In the genomic region with DNA sequence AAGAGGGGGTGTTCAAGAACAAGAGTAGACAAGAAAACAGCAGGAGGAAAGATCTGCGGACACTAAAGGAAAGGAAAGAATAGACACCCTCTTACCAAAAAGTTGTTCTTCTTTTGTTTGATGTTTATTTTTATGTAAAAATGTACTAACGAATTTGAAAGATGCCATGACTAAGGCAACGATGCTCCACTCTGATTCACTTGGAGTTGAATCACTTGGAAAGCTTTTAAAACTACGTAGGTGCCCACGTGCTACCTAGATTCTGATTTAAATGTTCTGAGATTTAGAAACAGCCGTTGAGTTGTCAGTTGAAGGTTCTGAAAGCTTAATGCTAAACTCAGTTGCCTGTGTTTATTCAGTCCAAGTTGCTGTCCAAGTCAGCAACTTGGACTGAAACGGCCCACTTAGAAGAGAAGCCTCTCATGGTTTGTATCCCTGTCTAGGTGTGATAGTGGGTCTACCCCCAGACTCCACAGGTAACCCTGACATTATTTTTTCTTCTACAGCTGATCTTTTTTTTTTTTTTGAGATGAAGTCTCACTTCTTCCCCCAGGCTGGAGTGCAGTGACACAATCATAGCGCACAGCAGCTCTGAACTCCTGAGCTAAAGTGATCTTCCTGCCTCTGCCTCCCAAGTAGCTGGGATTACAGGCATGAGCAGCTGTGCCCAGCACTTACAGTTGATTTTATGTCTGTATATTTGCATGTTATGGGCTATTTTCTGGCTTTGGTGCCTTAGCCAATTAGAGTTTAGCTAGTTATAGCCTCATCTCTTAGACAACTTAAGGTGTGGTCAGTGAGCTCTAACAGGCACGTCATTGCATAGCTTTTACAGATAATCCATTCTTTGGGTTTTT, we compare ENCODE assay signal across 1 cellular context.
TF ChIP-seq lines count a peak whose summit lies in the region.

No MANE protein-coding gene starts in this region.

TF ChIP-seq in K562, 482 proteins besides CTCF, POLR2A, EP300 and RAD21 (continues in another document):
- TF ChIP-seq, protein P1, sequence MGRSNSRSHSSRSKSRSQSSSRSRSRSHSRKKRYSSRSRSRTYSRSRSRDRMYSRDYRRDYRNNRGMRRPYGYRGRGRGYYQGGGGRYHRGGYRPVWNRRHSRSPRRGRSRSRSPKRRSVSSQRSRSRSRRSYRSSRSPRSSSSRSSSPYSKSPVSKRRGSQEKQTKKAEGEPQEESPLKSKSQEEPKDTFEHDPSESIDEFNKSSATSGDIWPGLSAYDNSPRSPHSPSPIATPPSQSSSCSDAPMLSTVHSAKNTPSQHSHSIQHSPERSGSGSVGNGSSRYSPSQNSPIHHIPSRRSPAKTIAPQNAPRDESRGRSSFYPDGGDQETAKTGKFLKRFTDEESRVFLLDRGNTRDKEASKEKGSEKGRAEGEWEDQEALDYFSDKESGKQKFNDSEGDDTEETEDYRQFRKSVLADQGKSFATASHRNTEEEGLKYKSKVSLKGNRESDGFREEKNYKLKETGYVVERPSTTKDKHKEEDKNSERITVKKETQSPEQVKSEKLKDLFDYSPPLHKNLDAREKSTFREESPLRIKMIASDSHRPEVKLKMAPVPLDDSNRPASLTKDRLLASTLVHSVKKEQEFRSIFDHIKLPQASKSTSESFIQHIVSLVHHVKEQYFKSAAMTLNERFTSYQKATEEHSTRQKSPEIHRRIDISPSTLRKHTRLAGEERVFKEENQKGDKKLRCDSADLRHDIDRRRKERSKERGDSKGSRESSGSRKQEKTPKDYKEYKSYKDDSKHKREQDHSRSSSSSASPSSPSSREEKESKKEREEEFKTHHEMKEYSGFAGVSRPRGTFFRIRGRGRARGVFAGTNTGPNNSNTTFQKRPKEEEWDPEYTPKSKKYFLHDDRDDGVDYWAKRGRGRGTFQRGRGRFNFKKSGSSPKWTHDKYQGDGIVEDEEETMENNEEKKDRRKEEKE (IDR thresholded peaks at IDR 0.05; ENCODE audit: borderline replicate concordance in 1 of 2, control insufficient read depth in 1 of 2, low read depth in 2 of 2, low read length in 1 of 2): no peak
- TF ChIP-seq PREB (CRISPR knock-in tag; IDR thresholded peaks at IDR 0.05) (no peak), ZNF232 (CRISPR knock-in tag; IDR thresholded peaks at IDR 0.05) (no peak), RBM14 (IDR thresholded peaks at IDR 0.05; ENCODE audit: borderline replicate concordance, insufficient read depth, low read depth, low read length) (no peak), SMAD2 (IDR thresholded peaks at IDR 0.05; ENCODE audit: low read depth, low read length) (no peak), GTF2F1 (IDR thresholded peaks at IDR 0.05; ENCODE audit: low read depth, low read length) (no peak), GATAD2B (IDR thresholded peaks at IDR 0.05; ENCODE audit: borderline replicate concordance) (no peak), ZNF586 (CRISPR knock-in tag; conservative IDR thresholded peaks at IDR 0.05) (no peak), ZNF561 (CRISPR knock-in tag; conservative IDR thresholded peaks at IDR 0.05) (no peak), KDM1A (IDR thresholded peaks at IDR 0.05) (peak; percentile 68 to 83), NKRF (IDR thresholded peaks at IDR 0.05; ENCODE audit: borderline replicate concordance) (0 out of 2 replicates have a peak, but pooled peaks have one; percentile 16), KLF13 (tag; IDR thresholded peaks at IDR 0.05; ENCODE audit: borderline replicate concordance, low read depth) (no peak), THRAP3 (IDR thresholded peaks at IDR 0.05; ENCODE audit: borderline replicate concordance) (no peak), CHD2 (IDR thresholded peaks at IDR 0.05; ENCODE audit: low read depth, low read length) (no peak), ZNF57 (CRISPR knock-in tag; IDR thresholded peaks at IDR 0.05) (no peak), CBX8 (IDR thresholded peaks at IDR 0.05; ENCODE audit: borderline replicate concordance, extremely low read depth, low read depth, low read length, poor library complexity, severe bottlenecking) (no peak), BRD9 (IDR thresholded peaks at IDR 0.05; ENCODE audit: low read depth, partially characterized antibody) (peak; percentile 32), PRMT5 (CRISPR knock-in tag; IDR thresholded peaks at IDR 0.05) (no peak), DDX20 (tag; IDR thresholded peaks at IDR 0.05; ENCODE audit: low read depth) (no peak), LEF1 (IDR thresholded peaks at IDR 0.05) (no peak), ZNF280A (IDR thresholded peaks at IDR 0.05; ENCODE audit: low read depth, partially characterized antibody) (no peak), NELFE (IDR thresholded peaks at IDR 0.05; ENCODE audit: insufficient read depth, insufficient read length) (no peak), KLF16 (IDR thresholded peaks at IDR 0.05) (no peak), ILF3 (IDR thresholded peaks at IDR 0.05; ENCODE audit: borderline replicate concordance) (no peak), CBFA2T3 (IDR thresholded peaks at IDR 0.05) (no peak; the same call in 1 of the 2 replicates), HDGF (IDR thresholded peaks at IDR 0.05) (0 out of 2 replicates have a peak, but pooled peaks have one; percentile 34), EHMT2 (IDR thresholded peaks at IDR 0.05) (0 out of 2 replicates have a peak, but pooled peaks have one; percentile 29), GATAD2A (IDR thresholded peaks at IDR 0.05) (no peak), NFIC (IDR thresholded peaks at IDR 0.05) (no peak), ZNF143 (CRISPR knock-in tag; IDR thresholded peaks at IDR 0.05) (no peak), BHLHE40 (IDR thresholded peaks at IDR 0.05; ENCODE audit: low read length) (no peak), SMARCA4 (IDR thresholded peaks at IDR 0.05) (no peak), ZNF445 (CRISPR knock-in tag; IDR thresholded peaks at IDR 0.05; ENCODE audit: low read depth) (no peak), SMARCE1 (IDR thresholded peaks at IDR 0.05) (peak; percentile 18; the same call in 1 of the 2 replicates), SAFB (IDR thresholded peaks at IDR 0.05; ENCODE audit: borderline replicate concordance, low read depth, low read length) (no peak), FOXP4 (CRISPR knock-in tag; IDR thresholded peaks at IDR 0.05; ENCODE audit: borderline replicate concordance) (no peak)
- TF ChIP-seq, protein P2, sequence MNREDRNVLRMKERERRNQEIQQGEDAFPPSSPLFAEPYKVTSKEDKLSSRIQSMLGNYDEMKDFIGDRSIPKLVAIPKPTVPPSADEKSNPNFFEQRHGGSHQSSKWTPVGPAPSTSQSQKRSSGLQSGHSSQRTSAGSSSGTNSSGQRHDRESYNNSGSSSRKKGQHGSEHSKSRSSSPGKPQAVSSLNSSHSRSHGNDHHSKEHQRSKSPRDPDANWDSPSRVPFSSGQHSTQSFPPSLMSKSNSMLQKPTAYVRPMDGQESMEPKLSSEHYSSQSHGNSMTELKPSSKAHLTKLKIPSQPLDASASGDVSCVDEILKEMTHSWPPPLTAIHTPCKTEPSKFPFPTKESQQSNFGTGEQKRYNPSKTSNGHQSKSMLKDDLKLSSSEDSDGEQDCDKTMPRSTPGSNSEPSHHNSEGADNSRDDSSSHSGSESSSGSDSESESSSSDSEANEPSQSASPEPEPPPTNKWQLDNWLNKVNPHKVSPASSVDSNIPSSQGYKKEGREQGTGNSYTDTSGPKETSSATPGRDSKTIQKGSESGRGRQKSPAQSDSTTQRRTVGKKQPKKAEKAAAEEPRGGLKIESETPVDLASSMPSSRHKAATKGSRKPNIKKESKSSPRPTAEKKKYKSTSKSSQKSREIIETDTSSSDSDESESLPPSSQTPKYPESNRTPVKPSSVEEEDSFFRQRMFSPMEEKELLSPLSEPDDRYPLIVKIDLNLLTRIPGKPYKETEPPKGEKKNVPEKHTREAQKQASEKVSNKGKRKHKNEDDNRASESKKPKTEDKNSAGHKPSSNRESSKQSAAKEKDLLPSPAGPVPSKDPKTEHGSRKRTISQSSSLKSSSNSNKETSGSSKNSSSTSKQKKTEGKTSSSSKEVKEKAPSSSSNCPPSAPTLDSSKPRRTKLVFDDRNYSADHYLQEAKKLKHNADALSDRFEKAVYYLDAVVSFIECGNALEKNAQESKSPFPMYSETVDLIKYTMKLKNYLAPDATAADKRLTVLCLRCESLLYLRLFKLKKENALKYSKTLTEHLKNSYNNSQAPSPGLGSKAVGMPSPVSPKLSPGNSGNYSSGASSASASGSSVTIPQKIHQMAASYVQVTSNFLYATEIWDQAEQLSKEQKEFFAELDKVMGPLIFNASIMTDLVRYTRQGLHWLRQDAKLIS (CRISPR knock-in tag; IDR thresholded peaks at IDR 0.05): no peak
- TF ChIP-seq, protein P3, sequence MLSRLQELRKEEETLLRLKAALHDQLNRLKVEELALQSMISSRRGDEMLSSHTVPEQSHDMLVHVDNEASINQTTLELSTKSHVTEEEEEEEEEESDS (CRISPR knock-in tag; IDR thresholded peaks at IDR 0.05): no peak
- TF ChIP-seq, protein P4, sequence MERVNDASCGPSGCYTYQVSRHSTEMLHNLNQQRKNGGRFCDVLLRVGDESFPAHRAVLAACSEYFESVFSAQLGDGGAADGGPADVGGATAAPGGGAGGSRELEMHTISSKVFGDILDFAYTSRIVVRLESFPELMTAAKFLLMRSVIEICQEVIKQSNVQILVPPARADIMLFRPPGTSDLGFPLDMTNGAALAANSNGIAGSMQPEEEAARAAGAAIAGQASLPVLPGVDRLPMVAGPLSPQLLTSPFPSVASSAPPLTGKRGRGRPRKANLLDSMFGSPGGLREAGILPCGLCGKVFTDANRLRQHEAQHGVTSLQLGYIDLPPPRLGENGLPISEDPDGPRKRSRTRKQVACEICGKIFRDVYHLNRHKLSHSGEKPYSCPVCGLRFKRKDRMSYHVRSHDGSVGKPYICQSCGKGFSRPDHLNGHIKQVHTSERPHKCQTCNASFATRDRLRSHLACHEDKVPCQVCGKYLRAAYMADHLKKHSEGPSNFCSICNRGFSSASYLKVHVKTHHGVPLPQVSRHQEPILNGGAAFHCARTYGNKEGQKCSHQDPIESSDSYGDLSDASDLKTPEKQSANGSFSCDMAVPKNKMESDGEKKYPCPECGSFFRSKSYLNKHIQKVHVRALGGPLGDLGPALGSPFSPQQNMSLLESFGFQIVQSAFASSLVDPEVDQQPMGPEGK (CRISPR knock-in tag; IDR thresholded peaks at IDR 0.05; ENCODE audit: borderline replicate concordance): no peak
- TF ChIP-seq, protein P5, sequence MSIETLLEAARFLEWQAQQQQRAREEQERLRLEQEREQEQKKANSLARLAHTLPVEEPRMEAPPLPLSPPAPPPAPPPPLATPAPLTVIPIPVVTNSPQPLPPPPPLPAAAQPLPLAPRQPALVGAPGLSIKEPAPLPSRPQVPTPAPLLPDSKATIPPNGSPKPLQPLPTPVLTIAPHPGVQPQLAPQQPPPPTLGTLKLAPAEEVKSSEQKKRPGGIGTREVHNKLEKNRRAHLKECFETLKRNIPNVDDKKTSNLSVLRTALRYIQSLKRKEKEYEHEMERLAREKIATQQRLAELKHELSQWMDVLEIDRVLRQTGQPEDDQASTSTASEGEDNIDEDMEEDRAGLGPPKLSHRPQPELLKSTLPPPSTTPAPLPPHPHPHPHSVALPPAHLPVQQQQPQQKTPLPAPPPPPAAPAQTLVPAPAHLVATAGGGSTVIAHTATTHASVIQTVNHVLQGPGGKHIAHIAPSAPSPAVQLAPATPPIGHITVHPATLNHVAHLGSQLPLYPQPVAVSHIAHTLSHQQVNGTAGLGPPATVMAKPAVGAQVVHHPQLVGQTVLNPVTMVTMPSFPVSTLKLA (conservative IDR thresholded peaks at IDR 0.05): 0 out of 4 replicates have a peak, but pooled peaks of 1 of the 2 experiments have one; percentile 10
